In the genomic region with DNA sequence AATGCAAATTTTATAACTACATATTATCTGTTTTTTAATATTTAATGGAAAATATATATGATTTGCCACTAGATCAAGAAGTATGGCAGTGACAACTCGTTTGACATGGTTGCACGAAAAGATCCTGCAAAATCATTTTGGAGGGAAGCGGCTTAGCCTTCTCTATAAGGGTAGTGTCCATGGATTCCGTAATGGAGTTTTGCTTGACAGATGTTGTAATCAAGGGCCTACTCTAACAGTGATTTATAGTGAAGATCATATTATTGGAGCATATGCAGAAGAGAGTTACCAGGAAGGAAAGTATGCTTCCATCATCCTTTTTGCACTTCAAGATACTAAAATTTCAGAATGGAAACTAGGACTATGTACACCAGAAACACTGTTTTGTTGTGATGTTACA, we compare ENCODE assay signal across 8 cellular contexts. TPM values are rescaled to one million over a fixed set of nuclear protein-coding genes. Genes with fewer than 3 reads are reported as not detected.
A peak's percentile ranks its signal among the peaks of the same experiment; 100 is the strongest.
DNase-seq lines count a peak whose midpoint lies in the region; ATAC-seq and TF ChIP-seq lines count a peak whose summit lies in the region.

No MANE protein-coding gene starts in this region.

- peak overlapping the region; percentile 58 for H3K4me3 ChIP-seq in CD8-positive, alpha-beta memory T cell (ENCODE audit: low read length)

- H3K9me3 Mint-ChIP-seq in CD8-positive, alpha-beta memory T cell = peaks cover 0 to 6% (median 4%) of the 10 kb centered on the region in 5 donors
- no peaks in the 10 kb centered on the region for H3K9me3 Mint-ChIP-seq in central memory CD8-positive, alpha-beta T cell

- ATAC-seq in central memory CD8-positive, alpha-beta T cell (replicated peaks; ENCODE audit: extremely low read depth, poor library complexity, severe bottlenecking) = no peak
- ATAC-seq in omental fat pad (ENCODE audit: low FRiP score) (peak; percentile 30), HG02642 (IDR thresholded peaks at IDR 0.05; ENCODE audit: poor library complexity, unreplicated experiment) (no peak)

- H3K4me3 Mint-ChIP-seq in CD8-positive, alpha-beta memory T cell = peak overlapping the region; percentile 88 to 95 (median 90)
- H3K4me3 Mint-ChIP-seq in central memory CD8-positive, alpha-beta T cell = peak overlapping the region; percentile 82

- H3K4me1 Mint-ChIP-seq in CD8-positive, alpha-beta memory T cell = peaks cover 57 to 74% (median 68%) of the 10 kb centered on the region in 3 donors
- peaks cover 55% of the 10 kb centered on the region for H3K4me1 Mint-ChIP-seq in central memory CD8-positive, alpha-beta T cell

- peaks cover 0 to 19% (median 0%) of the 10 kb centered on the region in 3 donors for H3K36me3 Mint-ChIP-seq in CD8-positive, alpha-beta memory T cell
- peaks cover 6% of the 10 kb centered on the region for H3K36me3 Mint-ChIP-seq in central memory CD8-positive, alpha-beta T cell (ENCODE audit: insufficient read depth)

- CTCF ChIA-PET in CD8-positive, alpha-beta memory T cell (lab: Charles Lee) = interaction anchor here (1.0 to 1.4 kb wide), 4 partner anchors 10 to 33 kb away, joined by 3 to 6 read pairs (median 4); a partner anchor contains a TSS

- peak overlapping the region; percentile 14 for H3K27ac ChIP-seq in CD8-positive, alpha-beta memory T cell (ENCODE audit: low read depth, low read length)

- no peaks in the 10 kb centered on the region for H3K36me3 ChIP-seq in CD8-positive, alpha-beta memory T cell (ENCODE audit: insufficient read depth, low read length)

- H3K27me3 ChIP-seq in CD8-positive, alpha-beta memory T cell (ENCODE audit: insufficient read depth, low read length, poor library complexity, severe bottlenecking) = no peaks in the 10 kb centered on the region

- POLR2A ChIA-PET in CD8-positive, alpha-beta memory T cell (lab: Charles Lee) = no interaction called here

- DNase-seq in CD8-positive, alpha-beta memory T cell = no peak
- DNase-seq in HT-29 (ENCODE audit: low spot score) = peak; percentile 13
- DNase-seq in central memory CD8-positive, alpha-beta T cell (ENCODE audit: low spot score in 2 of 2) = no peak
- no peak for DNase-seq in omental fat pad (ENCODE audit: low spot score)
- DNase-seq in GM19238 (ENCODE audit: insufficient read length, low spot score) = no peak
- no peak for DNase-seq in NCI-H2196 treated with DMSO at 0.1 percent for 48 hours (lab: John Stamatoyannopoulos, UW; ENCODE audit: unreplicated experiment)
- DNase-seq in KG1 (lab: John Stamatoyannopoulos, UW) = no peak

- H3K27me3 Mint-ChIP-seq in CD8-positive, alpha-beta memory T cell = peaks cover 0 to 2% of the 10 kb centered on the region in 2 donors
- no peaks in the 10 kb centered on the region for H3K27me3 Mint-ChIP-seq in central memory CD8-positive, alpha-beta T cell

- no peaks in the 10 kb centered on the region for H3K9me3 ChIP-seq in CD8-positive, alpha-beta memory T cell (ENCODE audit: low read length)

- H3K27ac Mint-ChIP-seq in CD8-positive, alpha-beta memory T cell = peak overlapping the region; percentile 64 to 98 (median 91)
- peak overlapping the region; percentile 92 for H3K27ac Mint-ChIP-seq in central memory CD8-positive, alpha-beta T cell (ENCODE audit: low read depth)

- peaks cover 40% of the 10 kb centered on the region for H3K4me1 ChIP-seq in CD8-positive, alpha-beta memory T cell (ENCODE audit: insufficient read depth, low read length)

- TF ChIP-seq CTCF in omental fat pad (IDR thresholded peaks at IDR 0.05) = no peak

RNA-seq across cellular contexts. Expression of a gene that starts 0.5 kb away (rescaled TPM):
- total RNA-seq in CD8-positive, alpha-beta memory T cell = 1 to 10 TPM; 6.6 to 7.6 TPM
- 29.8 TPM for polyA plus RNA-seq in CD8-positive, alpha-beta memory T cell
- 12.2 and 24.6 TPM in 2 replicates for total RNA-seq in HT-29 (2014; rRNA removed; shearing (Covaris generic))
- 10 to 100 TPM; 16.2 to 78.2 (median 20.2) TPM for total RNA-seq in omental fat pad

RNA-seq across cellular contexts. Expression of a gene that starts 29.9 kb away (rescaled TPM):
- 1 to 10 TPM; 1.4 to 2.3 TPM for total RNA-seq in CD8-positive, alpha-beta memory T cell
- polyA plus RNA-seq in CD8-positive, alpha-beta memory T cell = 12.7 TPM
- total RNA-seq in HT-29 (2014; rRNA removed; shearing (Covaris generic)) = 1.4 and 1.6 TPM in 2 replicates
- 10 to 100 TPM in 2 of 4 donors, 1 to 10 TPM in 2; 5.5 to 80.7 (median 11.2) TPM for total RNA-seq in omental fat pad
